8 cellular contexts compared by ENCODE assay signal in the genomic region with DNA sequence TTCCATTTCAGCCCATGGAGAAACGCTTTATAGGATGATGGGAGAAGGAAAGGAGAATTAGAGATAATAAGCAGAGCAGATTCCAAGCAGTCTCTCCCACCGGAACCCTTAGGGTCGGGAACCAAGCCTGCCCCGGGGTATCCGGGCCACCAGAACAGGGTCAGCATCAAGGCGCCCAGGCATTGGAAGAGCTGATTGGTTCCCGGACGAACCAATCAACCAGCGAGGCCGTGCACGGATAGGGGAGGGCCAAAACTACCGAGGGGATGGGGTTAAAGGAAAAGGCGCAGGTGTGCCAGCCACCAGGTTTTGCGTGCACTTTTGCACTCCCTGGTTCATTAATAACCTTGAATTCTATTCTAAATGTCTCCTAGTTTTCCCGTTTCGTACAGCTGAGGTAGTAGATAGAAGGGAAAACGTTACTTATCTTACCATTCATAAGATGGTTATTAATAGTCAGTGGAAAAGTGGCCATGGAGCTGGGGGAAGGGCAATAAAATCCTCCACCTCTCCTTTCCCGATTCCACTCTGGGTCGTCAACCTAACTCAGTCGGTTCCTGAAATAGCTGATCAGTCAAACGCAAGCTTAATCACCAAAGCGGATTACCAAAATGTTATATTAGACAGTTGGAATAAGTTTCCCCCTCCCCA. TPM values are rescaled to one million over a fixed set of nuclear protein-coding genes. Genes with fewer than 3 reads are reported as not detected.
DNase-seq lines count a peak whose midpoint lies in the region; ATAC-seq and TF ChIP-seq lines count a peak whose summit lies in the region.

No MANE protein-coding gene starts in this region.

- CTCF ChIA-PET in activated B cell treated with CpG ODN at 0.5 μM for 24 hours (lab: Charles Lee) = no interaction called here

- POLR2A ChIA-PET in activated B cell treated with CpG ODN at 0.5 μM for 24 hours (lab: Charles Lee) = no interaction called here

- H3K27ac Mint-ChIP-seq in activated B cell treated with CpG ODN at 0.5 μM for 24 hours (no peak overlapping the region), glutamatergic neuron (ENCODE audit: unreplicated experiment) (no peak overlapping the region)

- intact Hi-C loops in activated B cell treated with CpG ODN at 0.5 μM for 24 hours (cut with micrococcal nuclease) = no loop called here

- peak overlapping the region; percentile 99 for H2AFZ ChIP-seq in neuron (ENCODE audit: low read depth, low read length)

- H3K4me1 Mint-ChIP-seq in activated B cell treated with CpG ODN at 0.5 μM for 24 hours (peaks cover 17% of the 10 kb centered on the region), glutamatergic neuron (ENCODE audit: low read depth, unreplicated experiment) (peaks cover 4% of the 10 kb centered on the region)

- DNase-seq in activated B cell treated with CpG ODN at 0.5 μM for 24 hours (no peak), glutamatergic neuron (peak; percentile 37), NCI-H1048 (lab: John Stamatoyannopoulos, UW) (no peak), AML-193 (lab: John Stamatoyannopoulos, UW) (no peak)

- H3K4me1 ChIP-seq in BLaER1 (peaks cover 44% of the 10 kb centered on the region), HUES6 (ENCODE audit: control insufficient read depth, insufficient read depth, low read length) (peaks cover 44% of the 10 kb centered on the region), neuron (ENCODE audit: insufficient read depth, low read length) (peaks cover 9% of the 10 kb centered on the region)

- no peaks in the 10 kb centered on the region for H3K36me3 Mint-ChIP-seq in activated B cell treated with CpG ODN at 0.5 μM for 24 hours (ENCODE audit: low read depth)
- no peaks in the 10 kb centered on the region for H3K36me3 Mint-ChIP-seq in glutamatergic neuron (ENCODE audit: unreplicated experiment)

- no peaks in the 10 kb centered on the region for H3K36me3 ChIP-seq in BLaER1
- no peaks in the 10 kb centered on the region for H3K36me3 ChIP-seq in HUES6 (ENCODE audit: control insufficient read depth, insufficient read depth, low read length)
- H3K36me3 ChIP-seq in neuron (ENCODE audit: insufficient read depth, low read length) = no peaks in the 10 kb centered on the region

- no peaks in the 10 kb centered on the region for H4K20me1 ChIP-seq in BLaER1

- H3K9me3 Mint-ChIP-seq in activated B cell treated with CpG ODN at 0.5 μM for 24 hours = no peaks in the 10 kb centered on the region
- H3K9me3 Mint-ChIP-seq in glutamatergic neuron (ENCODE audit: unreplicated experiment) = peaks cover 1% of the 10 kb centered on the region

- peak overlapping the region; percentile 75 for H3K9ac ChIP-seq in BLaER1
- H3K9ac ChIP-seq in HUES6 (ENCODE audit: low read length) = peak overlapping the region; percentile 85

- H3K4me3 ChIP-seq in BLaER1 (peak overlapping the region; percentile 79), HUES6 (ENCODE audit: low read depth, low read length) (peak overlapping the region; percentile 91), neuron (ENCODE audit: low read length) (peak overlapping the region; percentile 73)

- peak overlapping the region; percentile 94 for H3K4me2 ChIP-seq in BLaER1

- H3K4me3 Mint-ChIP-seq in activated B cell treated with CpG ODN at 0.5 μM for 24 hours = peak overlapping the region; percentile 83
- peak overlapping the region; percentile 87 for H3K4me3 Mint-ChIP-seq in glutamatergic neuron (ENCODE audit: unreplicated experiment)

- H3K27ac ChIP-seq in BLaER1 (no peak overlapping the region), HUES6 (ENCODE audit: low read depth, low read length) (no peak overlapping the region)

- no peak for TF ChIP-seq CTCF in activated B cell treated with CpG ODN at 0.5 μM for 24 hours (IDR thresholded peaks at IDR 0.05)
- no peak for TF ChIP-seq CTCF in glutamatergic neuron (IDR thresholded peaks at IDR 0.05; ENCODE audit: partially characterized antibody, unreplicated experiment)

- H3K27me3 Mint-ChIP-seq in activated B cell treated with CpG ODN at 0.5 μM for 24 hours (peaks cover 37% of the 10 kb centered on the region), glutamatergic neuron (ENCODE audit: unreplicated experiment) (peaks cover 4% of the 10 kb centered on the region)

- no peaks in the 10 kb centered on the region; the same call in 1 of the 2 replicates for H3K27me3 ChIP-seq in BLaER1
- no peaks in the 10 kb centered on the region for H3K27me3 ChIP-seq in HUES6 (ENCODE audit: control insufficient read depth, insufficient read depth, low read length)
- no peaks in the 10 kb centered on the region for H3K27me3 ChIP-seq in neuron (ENCODE audit: insufficient read depth, low read length)

- H3K9me3 ChIP-seq in BLaER1 (no peaks in the 10 kb centered on the region), HUES6 (ENCODE audit: control insufficient read depth, insufficient read depth, low read depth, low read length) (no peaks in the 10 kb centered on the region), neuron (ENCODE audit: low read length) (no peaks in the 10 kb centered on the region)

- ATAC-seq in activated B cell treated with CpG ODN at 0.5 μM for 24 hours (ENCODE audit: low read depth) (no peak), HG03095 (IDR thresholded peaks at IDR 0.05; ENCODE audit: unreplicated experiment) (no peak)

RNA-seq across cellular contexts. Expression of a gene that starts 1.6 kb away (rescaled TPM):
- total RNA-seq in activated B cell treated with CpG ODN at 0.5 μM for 24 hours (not detected in 2 replicates), glutamatergic neuron (ENCODE audit: unreplicated experiment) (6.3 TPM)
